Comparison of ENCODE assay signal across 8 cellular contexts in the genomic region with DNA sequence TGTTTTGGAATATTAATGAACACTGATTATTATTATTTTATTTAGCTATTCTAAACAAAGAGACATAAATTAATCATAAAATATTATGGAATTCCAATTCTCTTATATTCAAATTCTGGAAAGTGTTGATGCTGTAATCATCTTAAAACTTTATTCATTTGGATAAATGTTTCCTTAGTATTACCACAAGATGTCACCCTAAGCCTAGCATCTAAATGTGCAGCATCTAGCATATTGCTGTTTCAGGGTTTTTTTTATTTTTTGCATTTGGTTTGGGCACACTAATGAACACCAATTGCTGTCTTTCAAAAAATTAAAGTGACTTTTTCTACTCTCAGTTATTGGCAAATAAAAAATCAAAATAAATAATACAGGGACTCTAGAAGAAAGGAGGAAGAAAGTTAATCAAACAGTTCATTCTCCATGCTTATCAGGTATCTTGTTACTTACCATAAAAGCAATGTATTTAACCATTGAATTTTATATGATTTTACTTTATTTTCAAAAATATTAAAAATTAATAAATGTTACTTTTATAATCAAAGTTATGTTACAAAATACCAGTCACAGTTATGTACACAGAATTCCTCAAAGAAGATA. TPM values are rescaled to one million over a fixed set of nuclear protein-coding genes. Genes with fewer than 3 reads are reported as not detected.
DNase-seq lines count a peak whose midpoint lies in the region; ATAC-seq, FAIRE-seq and TF ChIP-seq lines count a peak whose summit lies in the region.

No MANE protein-coding gene starts in this region.

- peak; percentile 70 for ATAC-seq in HG02798 (IDR thresholded peaks at IDR 0.05; ENCODE audit: poor library complexity, unreplicated experiment)

- no peak overlapping the region for H2AFZ ChIP-seq in keratinocyte (ENCODE audit: control insufficient read depth, low read length)

- H3K9me3 ChIP-seq in keratinocyte (ENCODE audit: control insufficient read depth, low read depth, low read length): no peaks in the 10 kb centered on the region

- no peak overlapping the region for H3K27ac ChIP-seq in keratinocyte (ENCODE audit: control insufficient read depth, insufficient read depth, low read length)

- H3K36me3 Mint-ChIP-seq in activated CD4-positive, alpha-beta T cell treated with anti-CD3 and anti-CD28 coated beads, Interleukin-2, amount 10 ng/mL, durations not matched to agents 7 days and 5 days (ENCODE audit: low read depth): no peaks in the 10 kb centered on the region
- H3K36me3 Mint-ChIP-seq in brain (no peaks in the 10 kb centered on the region), type B pancreatic cell (no peaks in the 10 kb centered on the region)
- no peaks in the 10 kb centered on the region for H3K36me3 Mint-ChIP-seq in activated T-helper 1 cell treated with anti-CD3 and anti-CD28 coated beads, Interleukin-12 subunit alpha, Interleukin-12 subunit beta, Interleukin-2, Interleukin-4 antibody, amounts not matched to agents 30 ng/mL and 10 ng/mL and 1 ng/mL, durations not matched to agents 14 hours and 24 hours and 36 hours (ENCODE audit: low read depth)

- no peak overlapping the region for H3K27ac Mint-ChIP-seq in activated CD4-positive, alpha-beta T cell treated with anti-CD3 and anti-CD28 coated beads, Interleukin-2, amount 10 ng/mL, durations not matched to agents 7 days and 5 days
- no peak overlapping the region for H3K27ac Mint-ChIP-seq in brain
- H3K27ac Mint-ChIP-seq in type B pancreatic cell: no peak overlapping the region
- H3K27ac Mint-ChIP-seq in activated T-helper 1 cell treated with anti-CD3 and anti-CD28 coated beads, Interleukin-12 subunit alpha, Interleukin-12 subunit beta, Interleukin-2, Interleukin-4 antibody, amounts not matched to agents 30 ng/mL and 10 ng/mL and 1 ng/mL, durations not matched to agents 14 hours and 24 hours and 36 hours: no peak overlapping the region

- H4K20me1 ChIP-seq in keratinocyte (ENCODE audit: control insufficient read depth, extremely low read depth, insufficient read depth, low read length): no peaks in the 10 kb centered on the region

- CTCF ChIA-PET in activated CD4-positive, alpha-beta T cell treated with anti-CD3 and anti-CD28 coated beads, Interleukin-2, amount 10 ng/mL, durations not matched to agents 7 days and 5 days (lab: Charles Lee): interaction anchor here (0.6 kb wide), 1 partner anchor 226 kb away, joined by 5 read pairs; no protein-coding TSS in a partner anchor

- peak; percentile 83 to 84 for TF ChIP-seq CTCF in brain (conservative IDR thresholded peaks at IDR 0.05)
- TF ChIP-seq CTCF in keratinocyte (optimal IDR thresholded peaks at IDR 0.05 in 1 of 3, IDR thresholded peaks at IDR 0.05 in 1 of 3, conservative IDR thresholded peaks at IDR 0.05 in 1 of 3; ENCODE audit: extremely low read depth in 1 of 3, insufficient read depth in 2 of 3, low read length in 3 of 3): peak in 2 of 3 experiments; percentile 30 to 33
- TF ChIP-seq CTCF in type B pancreatic cell (conservative IDR thresholded peaks at IDR 0.05): peak; percentile 84

- POLR2A ChIA-PET in activated CD4-positive, alpha-beta T cell treated with anti-CD3 and anti-CD28 coated beads, Interleukin-2, amount 10 ng/mL, durations not matched to agents 7 days and 5 days (lab: Charles Lee): no interaction called here

- peaks cover 2% of the 10 kb centered on the region for H3K27me3 Mint-ChIP-seq in activated CD4-positive, alpha-beta T cell treated with anti-CD3 and anti-CD28 coated beads, Interleukin-2, amount 10 ng/mL, durations not matched to agents 7 days and 5 days
- H3K27me3 Mint-ChIP-seq in brain (peaks cover 3% of the 10 kb centered on the region), type B pancreatic cell (no peaks in the 10 kb centered on the region)
- H3K27me3 Mint-ChIP-seq in activated T-helper 1 cell treated with anti-CD3 and anti-CD28 coated beads, Interleukin-12 subunit alpha, Interleukin-12 subunit beta, Interleukin-2, Interleukin-4 antibody, amounts not matched to agents 30 ng/mL and 10 ng/mL and 1 ng/mL, durations not matched to agents 14 hours and 24 hours and 36 hours (ENCODE audit: insufficient read depth): peaks cover 6% of the 10 kb centered on the region

- no peaks in the 10 kb centered on the region for H3K79me2 ChIP-seq in keratinocyte (ENCODE audit: control insufficient read depth, insufficient read depth, low read length)

- no peaks in the 10 kb centered on the region for H3K36me3 ChIP-seq in keratinocyte (ENCODE audit: control insufficient read depth in 2 of 2, extremely low read depth in 1 of 2, insufficient read depth in 2 of 2, low read length in 2 of 2)

- dilution Hi-C loops in keratinocyte (cut with MboI; ENCODE audit: extremely low pct_ligation_motif_present, low sequenced_read_pairs): no loop called here

- no peak overlapping the region for H3K4me3 ChIP-seq in keratinocyte (ENCODE audit: control insufficient read depth in 2 of 3, extremely low read depth in 1 of 3, insufficient read depth in 2 of 3, low read depth in 1 of 3, low read length in 3 of 3)

- no peaks in the 10 kb centered on the region for H3K9me3 Mint-ChIP-seq in activated CD4-positive, alpha-beta T cell treated with anti-CD3 and anti-CD28 coated beads, Interleukin-2, amount 10 ng/mL, durations not matched to agents 7 days and 5 days
- H3K9me3 Mint-ChIP-seq in brain (no peaks in the 10 kb centered on the region), type B pancreatic cell (no peaks in the 10 kb centered on the region)
- no peaks in the 10 kb centered on the region for H3K9me3 Mint-ChIP-seq in activated T-helper 1 cell treated with anti-CD3 and anti-CD28 coated beads, Interleukin-12 subunit alpha, Interleukin-12 subunit beta, Interleukin-2, Interleukin-4 antibody, amounts not matched to agents 30 ng/mL and 10 ng/mL and 1 ng/mL, durations not matched to agents 14 hours and 24 hours and 36 hours

- no peaks in the 10 kb centered on the region for H3K4me1 ChIP-seq in keratinocyte (ENCODE audit: control insufficient read depth, extremely low read depth, insufficient read depth, low read length)

- peak; percentile 27 for DNase-seq in activated CD4-positive, alpha-beta T cell treated with anti-CD3 and anti-CD28 coated beads, Interleukin-2, amount 10 ng/mL, durations not matched to agents 7 days and 5 days
- DNase-seq in activated CD4-positive, alpha-beta T cell treated with anti-CD3 and anti-CD28 coated beads for 48 hours: no peak
- DNase-seq in NCI-H226 (peak; percentile 9), keratinocyte (ENCODE audit: low read depth, low spot score) (no peak), type B pancreatic cell (ENCODE audit: extremely low spot score, unreplicated experiment) (no peak)
- DNase-seq in activated T-helper 1 cell treated with anti-CD3 and anti-CD28 coated beads, Interleukin-12 subunit alpha, Interleukin-12 subunit beta, Interleukin-2, Interleukin-4 antibody, amounts not matched to agents 30 ng/mL and 10 ng/mL and 1 ng/mL, durations not matched to agents 14 hours and 24 hours and 36 hours (ENCODE audit: low spot score): no peak

- H3K4me3 Mint-ChIP-seq in activated CD4-positive, alpha-beta T cell treated with anti-CD3 and anti-CD28 coated beads, Interleukin-2, amount 10 ng/mL, durations not matched to agents 7 days and 5 days: no peak overlapping the region
- no peak overlapping the region for H3K4me3 Mint-ChIP-seq in brain
- no peak overlapping the region for H3K4me3 Mint-ChIP-seq in type B pancreatic cell
- H3K4me3 Mint-ChIP-seq in activated T-helper 1 cell treated with anti-CD3 and anti-CD28 coated beads, Interleukin-12 subunit alpha, Interleukin-12 subunit beta, Interleukin-2, Interleukin-4 antibody, amounts not matched to agents 30 ng/mL and 10 ng/mL and 1 ng/mL, durations not matched to agents 14 hours and 24 hours and 36 hours: no peak overlapping the region

- no peak overlapping the region for H3K4me2 ChIP-seq in keratinocyte (ENCODE audit: control insufficient read depth, extremely low read depth, insufficient read depth, low read depth, low read length)

- intact Hi-C loops in activated T-helper 1 cell treated with anti-CD3 and anti-CD28 coated beads, Interleukin-12 subunit alpha, Interleukin-12 subunit beta, Interleukin-2, Interleukin-4 antibody, amounts not matched to agents 30 ng/mL and 10 ng/mL and 1 ng/mL, durations not matched to agents 14 hours and 24 hours and 36 hours (cut with micrococcal nuclease): loop anchor here (1.0 to 10.0 kb wide), 10 partner anchors 34 to 1319 kb away; a partner anchor contains a TSS

- no peak for FAIRE-seq in keratinocyte (lab: Jason Lieb, UNC)

- H3K9me1 ChIP-seq in keratinocyte (ENCODE audit: control insufficient read depth, extremely low read depth, insufficient read depth, low read length): no peaks in the 10 kb centered on the region

- H3K27me3 ChIP-seq in keratinocyte (ENCODE audit: control insufficient read depth, extremely low read depth, insufficient read depth, low read length): no peaks in the 10 kb centered on the region

- no peak overlapping the region for H3K9ac ChIP-seq in keratinocyte (ENCODE audit: control insufficient read depth, extremely low read depth, insufficient read depth, low read length)

- H3K4me1 Mint-ChIP-seq in activated CD4-positive, alpha-beta T cell treated with anti-CD3 and anti-CD28 coated beads, Interleukin-2, amount 10 ng/mL, durations not matched to agents 7 days and 5 days: no peaks in the 10 kb centered on the region
- no peaks in the 10 kb centered on the region for H3K4me1 Mint-ChIP-seq in brain
- no peaks in the 10 kb centered on the region for H3K4me1 Mint-ChIP-seq in type B pancreatic cell (ENCODE audit: unreplicated experiment)
- H3K4me1 Mint-ChIP-seq in activated T-helper 1 cell treated with anti-CD3 and anti-CD28 coated beads, Interleukin-12 subunit alpha, Interleukin-12 subunit beta, Interleukin-2, Interleukin-4 antibody, amounts not matched to agents 30 ng/mL and 10 ng/mL and 1 ng/mL, durations not matched to agents 14 hours and 24 hours and 36 hours (ENCODE audit: low read depth): no peaks in the 10 kb centered on the region

RNA-seq across cellular contexts. Expression of a gene that starts 31.8 kb away (rescaled TPM):
- total RNA-seq in activated CD4-positive, alpha-beta T cell treated with anti-CD3 and anti-CD28 coated beads, Interleukin-2, amount 10 ng/mL, durations not matched to agents 7 days and 5 days: 1 to 10 TPM in 1 of 2 experiments, under 1 TPM in 1; 0.85 to 1.1 TPM
- polyA plus RNA-seq in brain (ENCODE audit: insufficient read depth, low read depth, low replicate concordance) (12.9 TPM), keratinocyte (0.19 to 0.55 TPM (median 0.37 TPM) in 3 replicates)
- 3.7 TPM for polyA plus RNA-seq in keratinocyte (2011; ENCODE audit: low read depth)
- polyA plus RNA-seq in keratinocyte (2011; cell fraction: cytosol; rRNA removed): 0.23 and 0.43 TPM in 2 replicates
- polyA plus RNA-seq in keratinocyte (2011; cell fraction: nucleus; rRNA removed): 0.62 and 0.72 TPM in 2 replicates
- polyA plus RNA-seq in keratinocyte (2012; ENCODE audit: low replicate concordance): 0.45 and 0.87 TPM in 2 replicates
- polyA minus RNA-seq in keratinocyte: 1.2 to 1.5 TPM in 2 of 3 replicates, not detected in the other
- not detected for polyA minus RNA-seq in keratinocyte (2011; cell fraction: cytosol; rRNA and poly(A)+ RNA removed)
- 1.1 and 1.9 TPM in 2 replicates for polyA minus RNA-seq in keratinocyte (2011; cell fraction: nucleus; rRNA and poly(A)+ RNA removed)
- 2.3 and 5.9 TPM in 2 replicates for total RNA-seq in type B pancreatic cell (ENCODE audit: low replicate concordance)
- total RNA-seq in activated T-helper 1 cell treated with anti-CD3 and anti-CD28 coated beads, Interleukin-12 subunit alpha, Interleukin-12 subunit beta, Interleukin-2, Interleukin-4 antibody, amounts not matched to agents 30 ng/mL and 10 ng/mL and 1 ng/mL, durations not matched to agents 14 hours and 24 hours and 36 hours: 1.2 and 2.1 TPM in 2 replicates

RNA-seq across cellular contexts. Expression of a gene that starts 33.0 kb away (rescaled TPM):
- total RNA-seq in activated CD4-positive, alpha-beta T cell treated with anti-CD3 and anti-CD28 coated beads, Interleukin-2, amount 10 ng/mL, durations not matched to agents 7 days and 5 days: 10 to 100 TPM; 52.7 to 56.7 TPM
- polyA plus RNA-seq in brain (ENCODE audit: insufficient read depth, low read depth, low replicate concordance) (21.0 TPM), keratinocyte (52.6 to 105 TPM (median 65.6 TPM) in 3 replicates)
- polyA plus RNA-seq in keratinocyte (2011; ENCODE audit: low read depth): 16.8 TPM
- polyA plus RNA-seq in keratinocyte (2011; cell fraction: cytosol; rRNA removed): 67.2 and 133 TPM in 2 replicates
- 45.5 and 62.4 TPM in 2 replicates for polyA plus RNA-seq in keratinocyte (2011; cell fraction: nucleus; rRNA removed)
- polyA plus RNA-seq in keratinocyte (2012; ENCODE audit: low replicate concordance): 50.2 and 63.8 TPM in 2 replicates
- polyA minus RNA-seq in keratinocyte: 1.9 to 25.6 TPM (median 14.6 TPM) in 3 replicates
- polyA minus RNA-seq in keratinocyte (2011; cell fraction: cytosol; rRNA and poly(A)+ RNA removed): 11.7 TPM
- polyA minus RNA-seq in keratinocyte (2011; cell fraction: nucleus; rRNA and poly(A)+ RNA removed): 4.5 and 9.4 TPM in 2 replicates
- 31.2 and 46.7 TPM in 2 replicates for total RNA-seq in type B pancreatic cell (ENCODE audit: low replicate concordance)
- 52.5 and 57.2 TPM in 2 replicates for total RNA-seq in activated T-helper 1 cell treated with anti-CD3 and anti-CD28 coated beads, Interleukin-12 subunit alpha, Interleukin-12 subunit beta, Interleukin-2, Interleukin-4 antibody, amounts not matched to agents 30 ng/mL and 10 ng/mL and 1 ng/mL, durations not matched to agents 14 hours and 24 hours and 36 hours

RNA-seq across cellular contexts. Expression of a gene that starts 52.4 kb away (rescaled TPM):
- 10 to 100 TPM; 29.3 to 30.7 TPM for total RNA-seq in activated CD4-positive, alpha-beta T cell treated with anti-CD3 and anti-CD28 coated beads, Interleukin-2, amount 10 ng/mL, durations not matched to agents 7 days and 5 days
- polyA plus RNA-seq in brain (ENCODE audit: insufficient read depth, low read depth, low replicate concordance): 28.8 TPM
- 32.9 to 70.2 TPM (median 45.3 TPM) in 3 replicates for polyA plus RNA-seq in keratinocyte
- 6.0 TPM for polyA plus RNA-seq in keratinocyte (2011; ENCODE audit: low read depth)
- polyA plus RNA-seq in keratinocyte (2011; cell fraction: cytosol; rRNA removed): 32.3 and 73.5 TPM in 2 replicates
- 15.7 and 24.8 TPM in 2 replicates for polyA plus RNA-seq in keratinocyte (2011; cell fraction: nucleus; rRNA removed)
- 33.0 and 46.1 TPM in 2 replicates for polyA plus RNA-seq in keratinocyte (2012; ENCODE audit: low replicate concordance)
- polyA minus RNA-seq in keratinocyte: 4.1 to 24.3 TPM (median 15.4 TPM) in 3 replicates
- 10.2 TPM for polyA minus RNA-seq in keratinocyte (2011; cell fraction: cytosol; rRNA and poly(A)+ RNA removed)
- 1.9 and 3.3 TPM in 2 replicates for polyA minus RNA-seq in keratinocyte (2011; cell fraction: nucleus; rRNA and poly(A)+ RNA removed)
- total RNA-seq in type B pancreatic cell (ENCODE audit: low replicate concordance): 22.7 and 25.6 TPM in 2 replicates
- 46.0 and 47.7 TPM in 2 replicates for total RNA-seq in activated T-helper 1 cell treated with anti-CD3 and anti-CD28 coated beads, Interleukin-12 subunit alpha, Interleukin-12 subunit beta, Interleukin-2, Interleukin-4 antibody, amounts not matched to agents 30 ng/mL and 10 ng/mL and 1 ng/mL, durations not matched to agents 14 hours and 24 hours and 36 hours

Comparison
In these comparisons a context has a peak if more than half of its experiments do, and no peak if none do; other contexts are left out.
1. DNase-seq: peak in activated CD4-positive, alpha-beta T cell treated with anti-CD3 and anti-CD28 coated beads, Interleukin-2, amount 10 ng/mL, durations not matched to agents 7 days and 5 days (single experiment) and NCI-H226 (single experiment); none in activated CD4-positive, alpha-beta T cell treated with anti-CD3 and anti-CD28 coated beads for 48 hours (single experiment), keratinocyte (single experiment), type B pancreatic cell (single experiment) and activated T-helper 1 cell treated with anti-CD3 and anti-CD28 coated beads, Interleukin-12 subunit alpha, Interleukin-12 subunit beta, Interleukin-2, Interleukin-4 antibody, amounts not matched to agents 30 ng/mL and 10 ng/mL and 1 ng/mL, durations not matched to agents 14 hours and 24 hours and 36 hours (single experiment).
2. CTCF ChIP-seq: peak in every context shown above with its lines; median percentile 84 in type B pancreatic cell; 84 in brain; 32 in keratinocyte.